In genomic region chr6:110334425-110335158, GRCh38 we compare ENCODE assay signal across 1 cellular context.
TF ChIP-seq lines count a peak whose summit lies in the region.

No MANE protein-coding gene starts in this region.

TF ChIP-seq in GM23338, 12 proteins besides CTCF, POLR2A, EP300 and RAD21 (continued from another document):
- TF ChIP-seq JUNB (IDR thresholded peaks at IDR 0.05; ENCODE audit: unreplicated experiment) (no peak), NANOG (IDR thresholded peaks at IDR 0.05; ENCODE audit: borderline replicate concordance) (no peak), STAT1 (IDR thresholded peaks at IDR 0.05; ENCODE audit: unreplicated experiment) (no peak), ZNF331 (CRISPR knock-in tag; IDR thresholded peaks at IDR 0.05; ENCODE audit: low read depth) (no peak), EZH2 (IDR thresholded peaks at IDR 0.05; ENCODE audit: low read depth, unreplicated experiment) (no peak), EZH2phosphoT487 (IDR thresholded peaks at IDR 0.05; ENCODE audit: unreplicated experiment) (no peak)
